1 cellular context compared by ENCODE assay signal in the genomic region with DNA sequence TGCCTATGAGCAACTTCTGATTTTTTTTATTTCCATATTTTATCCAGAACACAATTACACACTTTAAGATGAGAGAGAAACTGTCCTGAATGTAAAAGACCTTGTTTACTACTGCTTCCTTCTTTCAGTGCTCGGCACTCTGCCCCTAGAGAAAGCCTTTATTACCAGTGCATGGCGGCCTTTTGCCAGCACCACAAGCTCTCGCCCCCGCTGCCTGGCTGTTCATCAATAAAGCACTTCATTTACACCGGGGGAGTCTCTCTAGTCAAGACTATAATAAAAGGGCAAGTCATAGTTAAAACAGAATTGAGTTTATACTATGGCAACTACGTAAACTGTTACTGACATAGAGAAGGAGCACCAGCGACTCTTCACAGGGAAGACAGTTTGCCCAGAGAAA.
TF ChIP-seq lines count a peak whose summit lies in the region.

No MANE protein-coding gene starts in this region.

TF ChIP-seq in IMR-90, 13 proteins besides CTCF, POLR2A, EP300 and RAD21:
- TF ChIP-seq MAZ (IDR thresholded peaks at IDR 0.05; ENCODE audit: borderline replicate concordance, low read depth, low read length): no peak
- TF ChIP-seq CHD1 (IDR thresholded peaks at IDR 0.05; ENCODE audit: low read depth, low read length): no peak
- TF ChIP-seq RCOR1 (IDR thresholded peaks at IDR 0.05; ENCODE audit: insufficient replicate concordance, low read length): no peak
- TF ChIP-seq CEBPB (IDR thresholded peaks at IDR 0.05; ENCODE audit: low read depth, low read length): no peak
